ENCODE assay signal across 15 cellular contexts in genomic region chr17:4771519-4772234, GRCh38. TPM values are rescaled to one million over a fixed set of nuclear protein-coding genes. Genes with fewer than 3 reads are reported as not detected.
DNase-seq lines count a peak whose midpoint lies in the region; ATAC-seq and TF ChIP-seq lines count a peak whose summit lies in the region.
"Had no signal": no experiment of that assay in that cellular context is flagged by ENCODE, and none has a peak within 500 bp of the region (broad histone marks: within the 10 kb centered on the region; RNA-seq: fewer than 3 reads in every experiment).

TM4SF5 (plus strand) TSS chr17:4771886; CDS start chr17:4771923, 37 bp downstream.

- WGBS in neuronal stem cell (ENCODE audit: extremely low coverage in 2 of 2, insufficient read length in 2 of 2, insufficient replicate concordance in 1 of 2), 2 donors, result no CpG with 5 or more reads among the region's 13 CpGs

- no peak within 1 kb of the TSS for H3K4me3 Mint-ChIP-seq in activated CD4-positive, alpha-beta memory T cell treated with anti-CD3 and anti-CD28 coated beads, Interleukin-2, amount 10 ng/mL, durations not matched to agents 7 days and 5 days
- no peak within 1 kb of the TSS for H3K4me3 Mint-ChIP-seq in HFFc6
- H3K4me3 Mint-ChIP-seq: activated naive CD8-positive, alpha-beta T cell had no signal

- POLR2A ChIA-PET in activated CD4-positive, alpha-beta memory T cell treated with anti-CD3 and anti-CD28 coated beads, Interleukin-2, amount 10 ng/mL, durations not matched to agents 7 days and 5 days (lab: Charles Lee), result interaction anchor here (0.8 to 2.0 kb wide), 3 partner anchors 15 to 62 kb away, joined by 3 to 9 read pairs (median 6); partner anchors contain the start of genes ARRB2 and VMO1

- no peak for TF ChIP-seq POLR2A in vagina (IDR thresholded peaks at IDR 0.05)

- no peak within 1 kb of the TSS for H3K9ac ChIP-seq in neuronal stem cell (ENCODE audit: low read depth, low read length, poor library complexity)

- no peak within 1 kb of the TSS for H2BK5ac ChIP-seq in neuronal stem cell (ENCODE audit: low read length)

- no peak within 1 kb of the TSS for H2AFZ ChIP-seq in neuronal stem cell (ENCODE audit: low read length)

- H2BK12ac ChIP-seq in neuronal stem cell (ENCODE audit: low read length), result no peak within 1 kb of the TSS

- peak within 1 kb of the TSS; percentile 25 for H2AK5ac ChIP-seq in neuronal stem cell (ENCODE audit: low read depth, low read length)

- no peak within 1 kb of the TSS for H3K27ac ChIP-seq in neuronal stem cell (replicated peaks; ENCODE audit: low read length)
- no peak within 1 kb of the TSS for H3K27ac ChIP-seq in vagina

- no peak within 1 kb of the TSS for H3K4me2 ChIP-seq in neuronal stem cell (ENCODE audit: insufficient read depth, low read length, poor library complexity, severe bottlenecking)

- H3K4ac ChIP-seq in neuronal stem cell (ENCODE audit: low read length), result no peak within 1 kb of the TSS

- H3K27me3 Mint-ChIP-seq in activated CD4-positive, alpha-beta memory T cell treated with anti-CD3 and anti-CD28 coated beads, Interleukin-2, amount 10 ng/mL, durations not matched to agents 7 days and 5 days, result peaks cover 22% of the 10 kb centered on the region
- peaks cover 42% of the 10 kb centered on the region for H3K27me3 Mint-ChIP-seq in HFFc6 (ENCODE audit: insufficient read depth)

- peak within 1 kb of the TSS; percentile 16 for H3K23ac ChIP-seq in neuronal stem cell (ENCODE audit: low read depth, low read length, poor library complexity)

- H4K8ac ChIP-seq in neuronal stem cell (ENCODE audit: low read depth, low read length), result peak within 1 kb of the TSS; percentile 23

- peak within 1 kb of the TSS in 1 of 2 donors; percentile 14 for H3K4me3 ChIP-seq in neuronal stem cell (ENCODE audit: low read length in 2 of 2)
- H3K4me3 ChIP-seq in vagina, result no peak within 1 kb of the TSS

- H3K79me1 ChIP-seq in neuronal stem cell (ENCODE audit: low read depth, low read length), result no peaks in the 10 kb centered on the region

- peak; percentile 13 for DNase-seq in NCI-H345 (lab: John Stamatoyannopoulos, UW)
- DNase-seq in NCI-H345 treated with DMSO at 0.1 percent for 48 hours (lab: John Stamatoyannopoulos, UW; ENCODE audit: unreplicated experiment), result no peak
- peak; percentile 22 for DNase-seq in NCI-H1105 (lab: John Stamatoyannopoulos, UW)
- DNase-seq in activated CD4-positive, alpha-beta memory T cell treated with anti-CD3 and anti-CD28 coated beads, Interleukin-2, amount 10 ng/mL, durations not matched to agents 7 days and 5 days, result peak; percentile 72
- no peak for DNase-seq in neuronal stem cell (ENCODE audit: low spot score)
- DNase-seq in HFFc6, result no peak
- no peak for DNase-seq in vagina (ENCODE audit: extremely low spot score in 2 of 2)
- DNase-seq: ACHN; activated CD4-positive, alpha-beta T cell treated with anti-CD3 and anti-CD28 coated beads, Interleukin-2, amount 50 U/mL, for 1 hour; effector memory CD4-positive, alpha-beta T cell; glutamatergic neuron; GOT3 had no signal

- H3K9me3 ChIP-seq in neuronal stem cell (replicated peaks in 1 of 2; ENCODE audit: control insufficient read depth in 2 of 2, insufficient read depth in 1 of 2, low read depth in 1 of 2, low read length in 2 of 2) (peaks cover 0 to 2% of the 10 kb centered on the region in 2 donors), vagina (no peaks in the 10 kb centered on the region)

- H4K91ac ChIP-seq in neuronal stem cell (ENCODE audit: low read depth, low read length, poor library complexity), result no peak within 1 kb of the TSS

- no peak within 1 kb of the TSS for H3K14ac ChIP-seq in neuronal stem cell (ENCODE audit: low read length)

- TF ChIP-seq CTCF in HFFc6 (IDR thresholded peaks at IDR 0.05), result no peak
- TF ChIP-seq CTCF in vagina (IDR thresholded peaks at IDR 0.05), result no peak

- no peak within 1 kb of the TSS for H2BK15ac ChIP-seq in neuronal stem cell (ENCODE audit: low read length)

- CTCF ChIA-PET in activated CD4-positive, alpha-beta memory T cell treated with anti-CD3 and anti-CD28 coated beads, Interleukin-2, amount 10 ng/mL, durations not matched to agents 7 days and 5 days (lab: Charles Lee), result interaction anchor here (0.8 to 2.3 kb wide), 4 partner anchors 16 to 61 kb away, joined by 3 to 18 read pairs (median 4); partner anchors contain the start of genes ARRB2 and GLTPD2

- peak within 1 kb of the TSS; percentile 80 for H3K18ac ChIP-seq in neuronal stem cell (ENCODE audit: low read length)

- intact Hi-C loops in vagina (cut with DNase I), result no loop called here

- H3K36me3 ChIP-seq in neuronal stem cell (replicated peaks in 1 of 2; ENCODE audit: control insufficient read depth in 2 of 2, insufficient read depth in 2 of 2, low read length in 2 of 2) (no peaks in the 10 kb centered on the region), vagina (no peaks in the 10 kb centered on the region)

- H3K36me3 Mint-ChIP-seq in activated CD4-positive, alpha-beta memory T cell treated with anti-CD3 and anti-CD28 coated beads, Interleukin-2, amount 10 ng/mL, durations not matched to agents 7 days and 5 days (ENCODE audit: low read depth), result no peaks in the 10 kb centered on the region
- no peaks in the 10 kb centered on the region for H3K36me3 Mint-ChIP-seq in HFFc6 (ENCODE audit: low read depth)
- H3K36me3 Mint-ChIP-seq: activated naive CD8-positive, alpha-beta T cell had no signal

- H3K27me3 ChIP-seq in neuronal stem cell (ENCODE audit: control insufficient read depth in 3 of 3, insufficient read depth in 3 of 3, low read depth in 1 of 3, low read length in 3 of 3), result peaks cover 0 to 20% (median 0%) of the 10 kb centered on the region in 3 experiments
- no peaks in the 10 kb centered on the region for H3K27me3 ChIP-seq in vagina

- peak within 1 kb of the TSS; percentile 38 for H3K27ac Mint-ChIP-seq in activated CD4-positive, alpha-beta memory T cell treated with anti-CD3 and anti-CD28 coated beads, Interleukin-2, amount 10 ng/mL, durations not matched to agents 7 days and 5 days
- H3K27ac Mint-ChIP-seq in HFFc6, result no peak within 1 kb of the TSS
- H3K27ac Mint-ChIP-seq: activated naive CD8-positive, alpha-beta T cell had no signal

- no peaks in the 10 kb centered on the region for H3K4me1 ChIP-seq in neuronal stem cell (ENCODE audit: control insufficient read depth in 2 of 2, insufficient read depth in 1 of 2, low read depth in 1 of 2, low read length in 2 of 2)
- no peaks in the 10 kb centered on the region for H3K4me1 ChIP-seq in vagina

- H3K4me1 Mint-ChIP-seq in activated CD4-positive, alpha-beta memory T cell treated with anti-CD3 and anti-CD28 coated beads, Interleukin-2, amount 10 ng/mL, durations not matched to agents 7 days and 5 days, result peaks cover 28% of the 10 kb centered on the region
- peaks cover 10% of the 10 kb centered on the region; the same call in 1 of the 2 replicates for H3K4me1 Mint-ChIP-seq in HFFc6 (ENCODE audit: low read depth)

- no peak within 1 kb of the TSS for H2BK120ac ChIP-seq in neuronal stem cell (ENCODE audit: low read depth, low read length)

- no peaks in the 10 kb centered on the region for H3K9me3 Mint-ChIP-seq in activated CD4-positive, alpha-beta memory T cell treated with anti-CD3 and anti-CD28 coated beads, Interleukin-2, amount 10 ng/mL, durations not matched to agents 7 days and 5 days
- H3K9me3 Mint-ChIP-seq in HFFc6, result no peaks in the 10 kb centered on the region

- ATAC-seq in GM18498 (IDR thresholded peaks at IDR 0.05; ENCODE audit: unreplicated experiment), result no peak

RNA-seq across cellular contexts. Expression of gene TM4SF5, which starts in this region (rescaled TPM):
- under 1 TPM in 1 of 2 experiments, not detected in 1; 0.35 TPM for total RNA-seq in activated CD4-positive, alpha-beta memory T cell treated with anti-CD3 and anti-CD28 coated beads, Interleukin-2, amount 10 ng/mL, durations not matched to agents 7 days and 5 days
- polyA plus RNA-seq in neuronal stem cell (2013, experiment 1 of 2), result not detected
- not detected for polyA plus RNA-seq in neuronal stem cell (2013, experiment 2 of 2)
- total RNA-seq in HFFc6 (2021; fragmentation: NEBNext Ultra II Directional; extraction: Animal tissue kit (Norgen Biotek cat#: 25700)), result not detected
- total RNA-seq in vagina, result not detected
- total RNA-seq: lung microvascular endothelial cell had no signal

Comparison
In these comparisons a context has a peak if more than half of its experiments do, and no peak if none do; other contexts are left out.
1. DNase-seq: peak in NCI-H345 (single experiment) and NCI-H1105 (single experiment); none in NCI-H345 treated with DMSO at 0.1 percent for 48 hours (single experiment), neuronal stem cell (single experiment), HFFc6 (single experiment) and vagina (0 of 2).
2. Peak in DNase-seq in activated CD4-positive, alpha-beta memory T cell treated with anti-CD3 and anti-CD28 coated beads, Interleukin-2, amount 10 ng/mL, durations not matched to agents 7 days and 5 days; RNA of the gene not detected or under 1 TPM.